In the genomic region with DNA sequence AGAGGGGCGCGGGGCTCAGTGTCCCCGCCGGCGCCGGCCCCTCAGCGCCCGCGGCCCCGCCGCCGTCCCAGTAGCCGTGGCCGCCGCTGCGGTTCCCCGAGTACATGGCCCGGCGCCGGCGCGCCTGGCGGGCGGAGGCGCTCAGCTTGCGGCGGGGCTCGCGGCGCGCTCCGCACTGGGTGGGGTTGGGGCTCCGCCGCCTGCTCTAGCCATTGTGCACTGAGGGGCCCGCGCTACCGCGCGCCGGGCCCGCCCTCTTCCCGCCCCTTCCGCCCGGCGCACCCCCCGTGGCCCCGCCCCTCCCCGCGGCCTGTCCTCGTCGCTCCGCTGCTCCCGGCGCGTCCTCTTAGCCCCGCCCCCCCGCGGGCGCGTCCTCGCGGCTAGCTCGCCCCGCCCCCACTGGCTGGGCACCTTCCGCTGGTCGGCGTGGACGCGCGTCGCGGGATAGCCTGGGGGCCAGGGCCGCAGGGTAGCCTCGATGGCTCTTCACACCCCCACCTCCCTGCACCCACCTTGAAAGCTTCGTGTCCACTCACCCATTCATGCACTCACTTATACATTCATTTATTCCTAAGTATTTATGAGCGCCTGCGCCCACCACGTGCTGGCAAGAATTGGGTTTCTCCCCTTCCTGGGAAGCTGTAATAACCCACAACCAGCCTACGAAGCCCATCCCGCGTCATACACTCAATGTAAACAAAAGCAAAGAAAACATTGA, we compare ENCODE assay signal across 8 cellular contexts. TPM values are rescaled to one million over a fixed set of nuclear protein-coding genes. Genes with fewer than 3 reads are reported as not detected.
A peak's percentile ranks its signal among the peaks of the same experiment; 100 is the strongest.
DNase-seq lines count a peak whose midpoint lies in the region; ATAC-seq and TF ChIP-seq lines count a peak whose summit lies in the region.

A gene with protein sequence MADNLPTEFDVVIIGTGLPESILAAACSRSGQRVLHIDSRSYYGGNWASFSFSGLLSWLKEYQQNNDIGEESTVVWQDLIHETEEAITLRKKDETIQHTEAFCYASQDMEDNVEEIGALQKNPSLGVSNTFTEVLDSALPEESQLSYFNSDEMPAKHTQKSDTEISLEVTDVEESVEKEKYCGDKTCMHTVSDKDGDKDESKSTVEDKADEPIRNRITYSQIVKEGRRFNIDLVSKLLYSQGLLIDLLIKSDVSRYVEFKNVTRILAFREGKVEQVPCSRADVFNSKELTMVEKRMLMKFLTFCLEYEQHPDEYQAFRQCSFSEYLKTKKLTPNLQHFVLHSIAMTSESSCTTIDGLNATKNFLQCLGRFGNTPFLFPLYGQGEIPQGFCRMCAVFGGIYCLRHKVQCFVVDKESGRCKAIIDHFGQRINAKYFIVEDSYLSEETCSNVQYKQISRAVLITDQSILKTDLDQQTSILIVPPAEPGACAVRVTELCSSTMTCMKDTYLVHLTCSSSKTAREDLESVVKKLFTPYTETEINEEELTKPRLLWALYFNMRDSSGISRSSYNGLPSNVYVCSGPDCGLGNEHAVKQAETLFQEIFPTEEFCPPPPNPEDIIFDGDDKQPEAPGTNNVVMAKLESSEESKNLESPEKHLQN (minus strand): TSS at position 221 of the 718 bp plus-strand sequence. CDS start 4,603 bp downstream, outside the sequence.
A gene with protein sequence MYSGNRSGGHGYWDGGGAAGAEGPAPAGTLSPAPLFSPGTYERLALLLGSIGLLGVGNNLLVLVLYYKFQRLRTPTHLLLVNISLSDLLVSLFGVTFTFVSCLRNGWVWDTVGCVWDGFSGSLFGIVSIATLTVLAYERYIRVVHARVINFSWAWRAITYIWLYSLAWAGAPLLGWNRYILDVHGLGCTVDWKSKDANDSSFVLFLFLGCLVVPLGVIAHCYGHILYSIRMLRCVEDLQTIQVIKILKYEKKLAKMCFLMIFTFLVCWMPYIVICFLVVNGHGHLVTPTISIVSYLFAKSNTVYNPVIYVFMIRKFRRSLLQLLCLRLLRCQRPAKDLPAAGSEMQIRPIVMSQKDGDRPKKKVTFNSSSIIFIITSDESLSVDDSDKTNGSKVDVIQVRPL (minus strand): TSS at position 221 of the 718 bp plus-strand sequence. CDS start 115 bp downstream, at position 106.

- DNase-seq in AG10803 (ENCODE audit: low read depth) (peak; percentile 85), NCI-H446 treated with DMSO at 0.1 percent for 48 hours (lab: John Stamatoyannopoulos, UW) (peak; percentile 71), chondrocyte (ENCODE audit: low spot score) (peak; percentile 95), kidney tubule cell (ENCODE audit: low spot score) (peak; percentile 90)
- DNase-seq in activated CD4-positive, alpha-beta T cell treated with anti-CD3 and anti-CD28 coated beads for 1 hour = peak; percentile 83
- peak; percentile 80 to 88 for DNase-seq in stimulated activated CD4-positive, alpha-beta T cell treated with anti-CD3 and anti-CD28 coated beads, Interleukin-1b, Interleukin-23, amount 100 ng/mL, for 1 hour (ENCODE audit: low read depth in 2 of 2)

- H3K4me3 ChIP-seq in AG10803 (ENCODE audit: low read length) = peak within 1 kb of the TSS; percentile 97

- no peaks in the 10 kb centered on the region for H3K27me3 Mint-ChIP-seq in chondrocyte (ENCODE audit: low read depth)

- H3K9me3 Mint-ChIP-seq in chondrocyte (ENCODE audit: low read depth) = peaks cover 8% of the 10 kb centered on the region

- ATAC-seq in GM19035 (IDR thresholded peaks at IDR 0.05; ENCODE audit: unreplicated experiment) = peak; percentile 90
- peak; percentile 93 for ATAC-seq in HG03280 (IDR thresholded peaks at IDR 0.05; ENCODE audit: unreplicated experiment)

- peak within 1 kb of the TSS; percentile 87 for H3K27ac Mint-ChIP-seq in chondrocyte (ENCODE audit: unreplicated experiment)

- no peak for TF ChIP-seq CTCF in AG10803 (conservative IDR thresholded peaks at IDR 0.05; ENCODE audit: low read length)
- no peak for TF ChIP-seq CTCF in chondrocyte (IDR thresholded peaks at IDR 0.05)

- peak within 1 kb of the TSS; percentile 85 for H3K4me3 Mint-ChIP-seq in chondrocyte (ENCODE audit: unreplicated experiment)

- H3K4me1 Mint-ChIP-seq in chondrocyte (ENCODE audit: low read depth) = peaks cover 51% of the 10 kb centered on the region

- peaks cover 1% of the 10 kb centered on the region for H3K36me3 Mint-ChIP-seq in chondrocyte (ENCODE audit: low read depth)

RNA-seq across cellular contexts. Expression of the first gene that starts in this region (rescaled TPM):
- 12.8 to 14.0 TPM (median 13.3 TPM) in 3 replicates for total RNA-seq in chondrocyte

RNA-seq across cellular contexts. Expression of the second gene that starts in this region (rescaled TPM):
- total RNA-seq in chondrocyte = 20.0 to 29.1 TPM (median 23.5 TPM) in 3 replicates

Comparison
In these comparisons a context has a peak if more than half of its experiments do, and no peak if none do; other contexts are left out.
1. Peak in every context shown above with its lines: DNase-seq, ATAC-seq and H3K4me3 ChIP-seq.